ENCODE assay signal across 15 cellular contexts in the genomic region with DNA sequence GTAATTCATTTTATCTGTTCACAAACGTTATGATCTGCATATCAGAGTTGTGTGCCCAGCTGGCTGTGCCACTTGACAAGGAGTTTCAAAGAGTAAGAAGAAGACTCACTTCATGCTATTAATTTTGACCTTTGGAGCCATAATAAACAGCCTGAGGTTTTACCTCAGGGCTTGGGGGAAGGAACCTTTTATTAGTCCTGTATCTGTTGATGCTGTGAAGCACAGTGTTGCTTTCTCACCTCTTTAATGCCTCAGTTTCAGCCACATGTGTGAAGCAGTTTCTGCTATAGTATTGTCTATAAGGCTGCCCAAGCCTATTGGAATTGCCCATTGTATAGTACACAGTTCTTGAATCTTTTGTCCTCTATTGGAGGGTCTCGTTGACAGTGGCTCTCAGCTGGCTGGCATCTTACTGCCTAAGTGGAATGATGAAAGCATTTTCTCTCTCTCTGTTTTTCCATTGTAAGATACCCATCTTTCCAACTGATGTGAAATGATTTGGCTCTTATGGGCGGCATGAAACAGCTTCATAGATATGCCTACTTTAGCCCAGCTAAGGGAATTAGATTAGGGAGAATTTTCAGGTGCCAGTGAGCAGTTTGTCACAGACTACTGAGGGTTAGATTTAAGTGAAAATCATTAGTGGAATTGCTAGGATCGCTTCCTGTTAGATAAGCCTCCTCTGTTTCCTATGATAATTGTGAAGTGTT. TPM values are rescaled to one million over a fixed set of nuclear protein-coding genes. Genes with fewer than 3 reads are reported as not detected.
DNase-seq lines count a peak whose midpoint lies in the region; ATAC-seq, FAIRE-seq and TF ChIP-seq lines count a peak whose summit lies in the region.
"Had no signal": no experiment of that assay in that cellular context is flagged by ENCODE, and none has a peak within 500 bp of the region (broad histone marks: within the 10 kb centered on the region; RNA-seq: fewer than 3 reads in every experiment).

No MANE protein-coding gene starts in this region.

- CTCF ChIA-PET in GM12878 (lab: Yijun Ruan, JAX), result interaction anchor here (1.0 to 7.0 kb wide), 17 partner anchors 8 to 472 kb away, joined by 3 to 70 read pairs (median 4); a partner anchor contains a TSS

- no peaks in the 10 kb centered on the region; the same call in 2 of the 3 replicates for H3K9me3 ChIP-seq in GM12878 (replicated peaks; ENCODE audit: control insufficient read depth, insufficient read depth, low read length)
- H3K9me3 ChIP-seq: lower lobe of right lung, Peyer's patch, tibial nerve had no signal

- in situ Hi-C loops in GM12878 (cut with MboI) (no loop called here), G401 (cut with HindIII; ENCODE audit: low sequenced_read_pairs) (no loop called here)

- H3K4me2 ChIP-seq in GM12878 (ENCODE audit: control insufficient read depth, insufficient read depth), result peak overlapping the region; percentile 65; the same call in 1 of the 2 replicates

- TF ChIP-seq CTCF in GM12878 (IDR thresholded peaks at IDR 0.05 in 2 of 3, conservative IDR thresholded peaks at IDR 0.05 in 1 of 3; ENCODE audit: control insufficient read depth in 2 of 3, extremely low read depth in 1 of 3, insufficient read depth in 1 of 3, low read depth in 3 of 3, low read length in 3 of 3), result peak in 1 of 3 experiments; percentile 16; a peak in 1 of 6 replicates

- no peak for TF ChIP-seq RAD21 in GM12878 (IDR thresholded peaks at IDR 0.05; ENCODE audit: insufficient read depth, low read depth, low read length)

- no peak for FAIRE-seq in GM12878 (lab: Jason Lieb, UNC)

- 63% methylated on average over 4 of the region's 4 CpGs for WGBS in GM12878 (ENCODE audit: insufficient coverage, insufficient replicate concordance, low lambda C conversion rate, missing lambda C conversion rate)

- no peak overlapping the region for H3K9ac ChIP-seq in GM12878 (ENCODE audit: control insufficient read depth, insufficient read depth, low read length)

- H3K4me3 ChIP-seq in GM12878, result no peak overlapping the region
- H3K4me3 ChIP-seq: lower lobe of right lung, Peyer's patch, tibial nerve had no signal

- SMC1A ChIA-PET in GM12878 (lab: Charles Lee; ENCODE audit: uncharacterized antibody, unreplicated experiment), result interaction anchor here (0.6 to 6.1 kb wide), 26 partner anchors 8 to 589 kb away, joined by 3 to 71 read pairs (median 6); no protein-coding TSS in a partner anchor

- peak; percentile 54 for DNase-seq in DMS53 (lab: John Stamatoyannopoulos, UW)
- DNase-seq in DMS53 treated with DMSO at 0.1 percent for 48 hours (lab: John Stamatoyannopoulos, UW; ENCODE audit: unreplicated experiment), result no peak
- DNase-seq in GM12878 (ENCODE audit: low read depth, low spot score), result peak; percentile 75
- DNase-seq in G401 (ENCODE audit: low spot score), result no peak
- no peak for DNase-seq in NCI-H774 (lab: John Stamatoyannopoulos, UW)
- no peak for DNase-seq in sciatic nerve (ENCODE audit: low spot score)
- DNase-seq: activated gamma-delta T cell treated with Interleukin-2 at 50 U/mL for 16 hours; CD4-positive, alpha-beta memory T cell; lower lobe of right lung; T-helper 2 cell had no signal

- no peak for TF ChIP-seq POLR2A in GM12878 (IDR thresholded peaks at IDR 0.05; ENCODE audit: low read depth, low read length)

- peaks cover 28% of the 10 kb centered on the region for H3K4me1 ChIP-seq in GM12878 (ENCODE audit: control insufficient read depth, insufficient read depth, low read length)
- H3K4me1 ChIP-seq: lower lobe of right lung, Peyer's patch, tibial nerve had no signal

- RAD21 ChIA-PET in GM12878 (lab: Charles Lee; ENCODE audit: unreplicated experiment), result interaction anchor here (1.1 to 14.1 kb wide), 13 partner anchors 9 to 563 kb away, joined by 3 to 229 read pairs (median 4); no protein-coding TSS in a partner anchor

- H2AFZ ChIP-seq in GM12878 (ENCODE audit: control insufficient read depth, low read depth, low read length), result no peak overlapping the region

- intact Hi-C loops in GM12878 (cut with micrococcal nuclease; ENCODE audit: unreplicated experiment) (loop anchor here (2.0 kb wide), 1 partner anchor 34 kb away; no protein-coding TSS in a partner anchor), sciatic nerve (cut with DNase I) (no loop called here)

- POLR2A ChIA-PET in GM12878 (lab: Charles Lee), result interaction anchor here (0.7 to 3.1 kb wide), 14 partner anchors 8 to 976 kb away, joined by 3 to 18 read pairs (median 4); a partner anchor contains a TSS

- H3K27ac ChIP-seq in GM12878 (ENCODE audit: control insufficient read depth, insufficient read depth), result peak overlapping the region; percentile 64
- H3K27ac ChIP-seq: 22Rv1, lower lobe of right lung, Peyer's patch, tibial nerve had no signal

- H4K20me1 ChIP-seq in GM12878 (ENCODE audit: control insufficient read depth, insufficient read depth), result no peaks in the 10 kb centered on the region

- ATAC-seq in GM19035 (IDR thresholded peaks at IDR 0.05; ENCODE audit: unreplicated experiment), result peak; percentile 73
- ATAC-seq in HG03097 (IDR thresholded peaks at IDR 0.05; ENCODE audit: low FRiP score, unreplicated experiment), result peak; percentile 69
- ATAC-seq in GM12878, result peak; percentile 96
- no peak for ATAC-seq in sciatic nerve
- ATAC-seq: lower lobe of right lung had no signal

- BruUV-seq in GM12878 (replicated peaks; lab: Mats Ljungman, UMichigan), result no TSS peak

- H3K27me3 ChIP-seq in GM12878 (replicated peaks in 1 of 2; ENCODE audit: control insufficient read depth in 2 of 2, insufficient read depth in 2 of 2, low read length in 1 of 2), result no peaks in the 10 kb centered on the region
- H3K27me3 ChIP-seq: Peyer's patch, tibial nerve had no signal

- H3K36me3 ChIP-seq in GM12878 (ENCODE audit: control insufficient read depth in 2 of 2, insufficient read depth in 2 of 2, low read length in 1 of 2), result peaks cover 3 to 26% of the 10 kb centered on the region in 2 experiments

- peaks cover 10% of the 10 kb centered on the region for H3K79me2 ChIP-seq in GM12878 (ENCODE audit: control insufficient read depth, insufficient read depth, low read length)

- peak; percentile 53 to 85; a peak in 2 of 4 replicates for TF ChIP-seq EP300 in GM12878 (IDR thresholded peaks at IDR 0.05; ENCODE audit: borderline replicate concordance in 1 of 2, control insufficient read depth in 1 of 2, low read depth in 2 of 2, low read length in 2 of 2)

TF ChIP-seq in GM12878, 131 proteins besides CTCF, POLR2A, EP300 and RAD21 (continues in another document):
- TF ChIP-seq GABPA (IDR thresholded peaks at IDR 0.05; ENCODE audit: low read depth), result no peak
- peak; percentile 69 for TF ChIP-seq RUNX3 (IDR thresholded peaks at IDR 0.05; ENCODE audit: low read length)
- no peak for TF ChIP-seq CBX3 (IDR thresholded peaks at IDR 0.05; ENCODE audit: borderline replicate concordance, low read depth)
- peak; percentile 71; the same call in 1 of the 2 replicates for TF ChIP-seq CHD2 (IDR thresholded peaks at IDR 0.05; ENCODE audit: borderline replicate concordance, low read depth, low read length)
- TF ChIP-seq, protein P1, sequence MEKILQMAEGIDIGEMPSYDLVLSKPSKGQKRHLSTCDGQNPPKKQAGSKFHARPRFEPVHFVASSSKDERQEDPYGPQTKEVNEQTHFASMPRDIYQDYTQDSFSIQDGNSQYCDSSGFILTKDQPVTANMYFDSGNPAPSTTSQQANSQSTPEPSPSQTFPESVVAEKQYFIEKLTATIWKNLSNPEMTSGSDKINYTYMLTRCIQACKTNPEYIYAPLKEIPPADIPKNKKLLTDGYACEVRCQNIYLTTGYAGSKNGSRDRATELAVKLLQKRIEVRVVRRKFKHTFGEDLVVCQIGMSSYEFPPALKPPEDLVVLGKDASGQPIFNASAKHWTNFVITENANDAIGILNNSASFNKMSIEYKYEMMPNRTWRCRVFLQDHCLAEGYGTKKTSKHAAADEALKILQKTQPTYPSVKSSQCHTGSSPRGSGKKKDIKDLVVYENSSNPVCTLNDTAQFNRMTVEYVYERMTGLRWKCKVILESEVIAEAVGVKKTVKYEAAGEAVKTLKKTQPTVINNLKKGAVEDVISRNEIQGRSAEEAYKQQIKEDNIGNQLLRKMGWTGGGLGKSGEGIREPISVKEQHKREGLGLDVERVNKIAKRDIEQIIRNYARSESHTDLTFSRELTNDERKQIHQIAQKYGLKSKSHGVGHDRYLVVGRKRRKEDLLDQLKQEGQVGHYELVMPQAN (conservative IDR thresholded peaks at IDR 0.05), result no peak

RNA-seq across cellular contexts. Expression of a gene that starts 34.8 kb away (rescaled TPM):
- total RNA-seq in GM12878 (2013; cell fraction: nucleolus; rRNA removed), result 1,448 and 1,558 TPM in 2 replicates
- total RNA-seq in GM12878 (2014; rRNA removed) (31.7 and 32.9 TPM in 2 replicates), GM12878 (2014; rRNA removed; fragmentation: Illumina TruSeq; extraction: Trizol) (27.6 and 30.4 TPM in 2 replicates), GM12878 (2021) (42.6 and 50.9 TPM in 2 replicates), sciatic nerve (59.8 TPM)
- polyA plus RNA-seq in GM12878 (2011; ENCODE audit: low read depth), result 30.7 TPM
- polyA plus RNA-seq in GM12878 (2011; rRNA removed) (45.0 and 45.6 TPM in 2 replicates), GM12878 (2014; fragmentation: Illumina TruSeq; extraction: Trizol) (20.4 and 24.3 TPM in 2 replicates), GM12878 (2014; fragmentation: Nextera tagmentation; extraction: Ambion mirVana) (10 to 100 TPM in 1 of 2 experiments, 1 to 10 TPM in 1; 9.1 to 12.9 TPM), GM12878 (2014; rRNA removed) (16.6 and 22.5 TPM in 2 replicates), GM12878 (2016; fragmentation: Nextera tagmentation; extraction: Ambion mirVana) (10 to 100 TPM; 20.8 to 26.3 TPM)
- 25.7 and 30.3 TPM in 2 replicates for polyA plus RNA-seq in GM12878 (2011; cell fraction: cytosol; rRNA removed)
- polyA plus RNA-seq in GM12878 (2011; cell fraction: nucleus; rRNA removed), result 105 and 112 TPM in 2 replicates
- polyA plus RNA-seq in GM12878 (2012), result 29.1 and 43.6 TPM in 2 replicates
- 93.9 and 121 TPM in 2 replicates for polyA minus RNA-seq in GM12878 (2011; rRNA and poly(A)+ RNA removed)
- polyA minus RNA-seq in GM12878 (2011; cell fraction: cytosol; rRNA and poly(A)+ RNA removed), result 19.6 and 22.5 TPM in 2 replicates
- polyA minus RNA-seq in GM12878 (2011; cell fraction: nucleus; rRNA and poly(A)+ RNA removed), result 154 and 176 TPM in 2 replicates
- total RNA-seq in G401 (2014; rRNA removed; shearing (Covaris generic)), result 25.5 and 32.4 TPM in 2 replicates

Comparison
In these comparisons a context has a peak if more than half of its experiments do, and no peak if none do; other contexts are left out.
1. DNase-seq: peak in DMS53 (single experiment) and GM12878 (single experiment); none in DMS53 treated with DMSO at 0.1 percent for 48 hours (single experiment), G401 (single experiment), NCI-H774 (single experiment) and sciatic nerve (single experiment).